Comparison of ENCODE assay signal across 17 cellular contexts in the genomic region with DNA sequence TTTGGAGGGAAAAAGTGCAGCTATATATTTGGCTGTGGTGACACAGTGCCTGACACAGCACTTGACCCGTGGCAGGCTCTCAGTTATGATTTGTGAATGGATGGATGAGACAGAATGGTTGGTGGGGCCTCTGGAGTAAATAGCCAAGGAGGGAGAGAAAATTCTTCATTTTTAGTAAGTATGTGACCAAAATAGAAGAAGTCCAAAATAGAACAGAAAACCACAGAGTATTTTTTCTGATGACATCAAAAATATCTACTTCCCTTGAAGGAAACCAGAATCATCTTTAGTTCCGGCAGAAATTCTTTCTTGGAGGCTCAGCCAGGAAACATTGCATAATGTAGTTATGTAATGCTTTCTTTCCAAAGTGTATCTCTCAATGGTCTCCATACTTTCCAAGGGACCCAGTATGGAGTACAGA.
DNase-seq lines count a peak whose midpoint lies in the region; ATAC-seq and TF ChIP-seq lines count a peak whose summit lies in the region.
"Had no signal": no experiment of that assay in that cellular context is flagged by ENCODE, and none has a peak within 500 bp of the region (broad histone marks: within the 10 kb centered on the region; RNA-seq: fewer than 3 reads in every experiment).

No MANE protein-coding gene starts in this region.

- ATAC-seq in Right ventricle myocardium superior (ENCODE audit: poor library complexity) (peak; percentile 70), left lung (peak; percentile 13), HG03457 (IDR thresholded peaks at IDR 0.05; ENCODE audit: unreplicated experiment) (no peak), GM18502 (IDR thresholded peaks at IDR 0.05; ENCODE audit: poor library complexity, unreplicated experiment) (no peak), HG02588 (IDR thresholded peaks at IDR 0.05; ENCODE audit: unreplicated experiment) (no peak)
- peak; percentile 72 for ATAC-seq in activated T-helper 17 cell treated with anti-CD3 and anti-CD28 coated beads, Interleukin-2, amount 50 U/mL, for 72 hours (replicated peaks)

- H3K27ac ChIP-seq in right atrium auricular region (no peak overlapping the region), left lung (no peak overlapping the region), vagina (peak overlapping the region; percentile 5)
- H3K27ac ChIP-seq: esophagus squamous epithelium, RWPE1 had no signal

- TF ChIP-seq POLR2A in vagina (IDR thresholded peaks at IDR 0.05), result no peak

- H3K4me3 Mint-ChIP-seq in activated T-helper 17 cell treated with anti-CD3 and anti-CD28 coated beads, Interleukin-2, amount 50 U/mL, for 72 hours, result peak overlapping the region; percentile 59
- H3K4me3 Mint-ChIP-seq: central memory CD8-positive, alpha-beta T cell had no signal

- peaks cover 14% of the 10 kb centered on the region for H3K4me1 Mint-ChIP-seq in activated T-helper 17 cell treated with anti-CD3 and anti-CD28 coated beads, Interleukin-2, amount 50 U/mL, for 72 hours
- H3K4me1 Mint-ChIP-seq: central memory CD8-positive, alpha-beta T cell had no signal

- H3K4me1 ChIP-seq in right atrium auricular region (no peaks in the 10 kb centered on the region), left lung (no peaks in the 10 kb centered on the region), vagina (peaks cover 8% of the 10 kb centered on the region)
- H3K4me1 ChIP-seq: esophagus squamous epithelium had no signal

- peak overlapping the region in 1 of 2 donors; percentile 10 for H3K4me3 ChIP-seq in right atrium auricular region
- no peak overlapping the region for H3K4me3 ChIP-seq in left lung
- no peak overlapping the region for H3K4me3 ChIP-seq in vagina
- H3K4me3 ChIP-seq: esophagus squamous epithelium had no signal

- no peaks in the 10 kb centered on the region for H3K36me3 Mint-ChIP-seq in activated T-helper 17 cell treated with anti-CD3 and anti-CD28 coated beads, Interleukin-2, amount 50 U/mL, for 72 hours (ENCODE audit: low read depth)

- intact Hi-C loops in Right ventricle myocardium superior (cut with DNase I), result no loop called here
- intact Hi-C loops in left lung (cut with DNase I), result no loop called here
- intact Hi-C loops in vagina (cut with DNase I), result no loop called here

- no peaks in the 10 kb centered on the region for H3K36me3 ChIP-seq in right atrium auricular region
- no peaks in the 10 kb centered on the region for H3K36me3 ChIP-seq in left lung
- H3K36me3 ChIP-seq in vagina, result no peaks in the 10 kb centered on the region
- H3K36me3 ChIP-seq: esophagus squamous epithelium had no signal

- H3K27me3 Mint-ChIP-seq in activated T-helper 17 cell treated with anti-CD3 and anti-CD28 coated beads, Interleukin-2, amount 50 U/mL, for 72 hours, result peaks cover 4% of the 10 kb centered on the region

- TF ChIP-seq CTCF in right atrium auricular region (IDR thresholded peaks at IDR 0.05) (no peak), left lung (IDR thresholded peaks at IDR 0.05) (no peak), vagina (IDR thresholded peaks at IDR 0.05) (no peak)

- H3K27ac Mint-ChIP-seq in activated T-helper 17 cell treated with anti-CD3 and anti-CD28 coated beads, Interleukin-2, amount 50 U/mL, for 72 hours, result peak overlapping the region; percentile 16

- H3K27me3 ChIP-seq in right atrium auricular region, result no peaks in the 10 kb centered on the region
- H3K27me3 ChIP-seq in left lung, result peaks cover 4 to 38% of the 10 kb centered on the region in 2 donors
- no peaks in the 10 kb centered on the region for H3K27me3 ChIP-seq in vagina

- H3K9me3 ChIP-seq in right atrium auricular region (no peaks in the 10 kb centered on the region), left lung (no peaks in the 10 kb centered on the region), vagina (no peaks in the 10 kb centered on the region)
- H3K9me3 ChIP-seq: esophagus squamous epithelium had no signal

- DNase-seq in Right ventricle myocardium superior (no peak), right atrium auricular region (ENCODE audit: low spot score) (no peak), left lung (no peak), vagina (ENCODE audit: extremely low spot score in 2 of 2) (no peak)
- DNase-seq: ACHN; activated T-cell treated with anti-CD3 and anti-CD28 coated beads, Interleukin-2, amount 50 U/mL, for 48 hours; esophagus squamous epithelium; immature natural killer cell; NCI-H2171; stimulated activated CD4-positive, alpha-beta T cell treated with anti-CD3 and anti-CD28 coated beads, Interleukin-1b, Interleukin-23, amount 100 ng/mL, for 48 hours; stimulated activated naive CD4-positive, alpha-beta T cell had no signal

- no peaks in the 10 kb centered on the region for H3K9me3 Mint-ChIP-seq in activated T-helper 17 cell treated with anti-CD3 and anti-CD28 coated beads, Interleukin-2, amount 50 U/mL, for 72 hours
- H3K9me3 Mint-ChIP-seq: central memory CD8-positive, alpha-beta T cell; immature natural killer cell had no signal

Comparison
In these comparisons a context has a peak if more than half of its experiments do, and no peak if none do; other contexts are left out.
1. ATAC-seq: peak in Right ventricle myocardium superior (single experiment), activated T-helper 17 cell treated with anti-CD3 and anti-CD28 coated beads, Interleukin-2, amount 50 U/mL, for 72 hours (single experiment) and left lung (single experiment); none in HG03457 (single experiment), GM18502 (single experiment) and HG02588 (single experiment).